In the genomic region with DNA sequence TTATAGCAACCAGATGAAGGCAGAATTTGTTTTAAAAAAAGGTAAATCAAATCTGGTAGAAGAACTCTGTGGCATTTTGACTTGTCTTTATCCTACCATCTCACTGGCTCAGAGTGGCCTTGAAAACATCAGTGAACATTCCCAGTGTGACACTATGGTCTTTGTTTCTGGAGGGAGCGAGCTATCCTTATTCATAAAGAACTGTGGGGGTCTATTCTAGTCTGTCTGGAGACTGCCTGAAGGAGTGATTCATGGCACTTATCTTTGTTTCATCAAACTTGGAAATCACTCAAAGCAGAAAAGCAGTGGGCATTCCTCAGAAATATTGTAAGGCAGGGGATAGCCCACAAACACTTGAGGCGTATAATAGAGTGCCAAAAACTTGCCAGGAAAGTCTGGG, we compare ENCODE assay signal across 13 cellular contexts.
A peak's percentile ranks its signal among the peaks of the same experiment; 100 is the strongest.
DNase-seq lines count a peak whose midpoint lies in the region; TF ChIP-seq lines count a peak whose summit lies in the region.
"Had no signal": no experiment of that assay in that cellular context is flagged by ENCODE, and none has a peak within 500 bp of the region (broad histone marks: within the 10 kb centered on the region; RNA-seq: fewer than 3 reads in every experiment).

No MANE protein-coding gene starts in this region.

- H2BK5ac ChIP-seq in neuronal stem cell (ENCODE audit: low read length): no peak overlapping the region

- H2BK120ac ChIP-seq in neuronal stem cell (ENCODE audit: low read depth, low read length): no peak overlapping the region

- H3K4me3 ChIP-seq in neuronal stem cell (ENCODE audit: low read length in 2 of 2) (no peak overlapping the region), brain microvascular endothelial cell (ENCODE audit: low read depth, low read length) (no peak overlapping the region)
- H3K4me3 ChIP-seq: GM12878, GM23338 had no signal

- no peaks in the 10 kb centered on the region for H3K79me1 ChIP-seq in neuronal stem cell (ENCODE audit: low read depth, low read length)

- no peak overlapping the region for H3K4me2 ChIP-seq in neuronal stem cell (ENCODE audit: insufficient read depth, low read length, poor library complexity, severe bottlenecking)
- H3K4me2 ChIP-seq: GM23338 had no signal

- no peaks in the 10 kb centered on the region for H3K9me3 ChIP-seq in neuronal stem cell (replicated peaks in 1 of 2; ENCODE audit: control insufficient read depth in 2 of 2, insufficient read depth in 1 of 2, low read depth in 1 of 2, low read length in 2 of 2)

- no peak overlapping the region for H4K8ac ChIP-seq in neuronal stem cell (ENCODE audit: low read depth, low read length)

- no peak overlapping the region for H2BK12ac ChIP-seq in neuronal stem cell (ENCODE audit: low read length)

- in situ Hi-C loops in SK-MEL-5 (cut with HindIII; ENCODE audit: low pct_unique_long_range_greater_than_20kb, low sequenced_read_pairs) (no loop called here), brain microvascular endothelial cell (cut with HindIII; ENCODE audit: low pct_ligation_motif_present, low sequenced_read_pairs) (no loop called here)

- H3K27me3 ChIP-seq in neuronal stem cell (ENCODE audit: control insufficient read depth in 3 of 3, insufficient read depth in 3 of 3, low read depth in 1 of 3, low read length in 3 of 3) (no peaks in the 10 kb centered on the region), brain microvascular endothelial cell (replicated peaks) (no peaks in the 10 kb centered on the region)

- no CpG with 5 or more reads among the region's 2 CpGs for WGBS in neuronal stem cell (ENCODE audit: extremely low coverage in 2 of 2, insufficient read length in 2 of 2, insufficient replicate concordance in 1 of 2), 2 donors

- H3K14ac ChIP-seq in neuronal stem cell (ENCODE audit: low read length): no peak overlapping the region

- peaks cover 3 to 6% of the 10 kb centered on the region in 2 donors for H3K4me1 ChIP-seq in neuronal stem cell (ENCODE audit: control insufficient read depth in 2 of 2, insufficient read depth in 1 of 2, low read depth in 1 of 2, low read length in 2 of 2)

- no peak overlapping the region for H3K27ac ChIP-seq in neuronal stem cell (replicated peaks; ENCODE audit: low read length)
- H3K27ac ChIP-seq in brain microvascular endothelial cell: no peak overlapping the region

- H3K36me3 ChIP-seq in neuronal stem cell (replicated peaks in 1 of 2; ENCODE audit: control insufficient read depth in 2 of 2, insufficient read depth in 2 of 2, low read length in 2 of 2): no peaks in the 10 kb centered on the region
- no peaks in the 10 kb centered on the region for H3K36me3 ChIP-seq in brain microvascular endothelial cell (replicated peaks)

- no peak overlapping the region for H3K23ac ChIP-seq in neuronal stem cell (ENCODE audit: low read depth, low read length, poor library complexity)

- no peak overlapping the region for H4K91ac ChIP-seq in neuronal stem cell (ENCODE audit: low read depth, low read length, poor library complexity)

- peak overlapping the region; percentile 41 for H2AFZ ChIP-seq in neuronal stem cell (ENCODE audit: low read length)
- H2AFZ ChIP-seq: GM23338 had no signal

- no peak overlapping the region for H3K18ac ChIP-seq in neuronal stem cell (ENCODE audit: low read length)

- peak; percentile 0 for DNase-seq in COLO829 (ENCODE audit: low spot score)
- peak; percentile 73 for DNase-seq in SK-MEL-5 (ENCODE audit: low read depth, low spot score)
- DNase-seq in islet precursor cell: peak; percentile 53
- DNase-seq in neuronal stem cell (ENCODE audit: low spot score): peak; percentile 3
- DNase-seq in activated naive CD4-positive, alpha-beta T cell treated with Interleukin-2 at 50 U/mL for 16 hours: no peak
- no peak for DNase-seq in NCI-H2196 (lab: John Stamatoyannopoulos, UW; ENCODE audit: unreplicated experiment)
- no peak for DNase-seq in brain microvascular endothelial cell
- DNase-seq: C1 segment of cervical spinal cord; CD4-positive, alpha-beta T cell; DMS79; H7 had no signal

- no peak overlapping the region for H2BK15ac ChIP-seq in neuronal stem cell (ENCODE audit: low read length)

- H3K9ac ChIP-seq in neuronal stem cell (ENCODE audit: low read depth, low read length, poor library complexity): no peak overlapping the region

- H3K4ac ChIP-seq in neuronal stem cell (ENCODE audit: low read length): no peak overlapping the region

- TF ChIP-seq CTCF in brain microvascular endothelial cell (IDR thresholded peaks at IDR 0.05; ENCODE audit: low read depth, low read length, missing control alignments): no peak

- no peak overlapping the region for H2AK5ac ChIP-seq in neuronal stem cell (ENCODE audit: low read depth, low read length)

Comparison
In these comparisons a context has a peak if more than half of its experiments do, and no peak if none do; other contexts are left out.
1. DNase-seq: peak in COLO829 (single experiment), SK-MEL-5 (single experiment), islet precursor cell (single experiment) and neuronal stem cell (single experiment); none in activated naive CD4-positive, alpha-beta T cell treated with Interleukin-2 at 50 U/mL for 16 hours (single experiment), NCI-H2196 (single experiment) and brain microvascular endothelial cell (single experiment).